1 cellular context compared by ENCODE assay signal in genomic region chr1:244210884-244211558, GRCh38.
TF ChIP-seq lines count a peak whose summit lies in the region.

No MANE protein-coding gene starts in this region.

TF ChIP-seq in K562, 482 proteins besides CTCF, POLR2A, EP300 and RAD21 (continued from another document):
- TF ChIP-seq, protein P1, sequence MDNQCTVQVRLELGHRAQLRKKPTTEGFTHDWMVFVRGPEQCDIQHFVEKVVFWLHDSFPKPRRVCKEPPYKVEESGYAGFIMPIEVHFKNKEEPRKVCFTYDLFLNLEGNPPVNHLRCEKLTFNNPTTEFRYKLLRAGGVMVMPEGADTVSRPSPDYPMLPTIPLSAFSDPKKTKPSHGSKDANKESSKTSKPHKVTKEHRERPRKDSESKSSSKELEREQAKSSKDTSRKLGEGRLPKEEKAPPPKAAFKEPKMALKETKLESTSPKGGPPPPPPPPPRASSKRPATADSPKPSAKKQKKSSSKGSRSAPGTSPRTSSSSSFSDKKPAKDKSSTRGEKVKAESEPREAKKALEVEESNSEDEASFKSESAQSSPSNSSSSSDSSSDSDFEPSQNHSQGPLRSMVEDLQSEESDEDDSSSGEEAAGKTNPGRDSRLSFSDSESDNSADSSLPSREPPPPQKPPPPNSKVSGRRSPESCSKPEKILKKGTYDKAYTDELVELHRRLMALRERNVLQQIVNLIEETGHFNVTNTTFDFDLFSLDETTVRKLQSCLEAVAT (IDR thresholded peaks at IDR 0.05): no peak
- TF ChIP-seq, protein P2, sequence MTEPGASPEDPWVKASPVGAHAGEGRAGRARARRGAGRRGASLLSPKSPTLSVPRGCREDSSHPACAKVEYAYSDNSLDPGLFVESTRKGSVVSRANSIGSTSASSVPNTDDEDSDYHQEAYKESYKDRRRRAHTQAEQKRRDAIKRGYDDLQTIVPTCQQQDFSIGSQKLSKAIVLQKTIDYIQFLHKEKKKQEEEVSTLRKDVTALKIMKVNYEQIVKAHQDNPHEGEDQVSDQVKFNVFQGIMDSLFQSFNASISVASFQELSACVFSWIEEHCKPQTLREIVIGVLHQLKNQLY (CRISPR knock-in tag; conservative IDR thresholded peaks at IDR 0.05): no peak
- no peak for TF ChIP-seq ZNF431 (CRISPR knock-in tag; IDR thresholded peaks at IDR 0.05)
- TF ChIP-seq, protein P3, sequence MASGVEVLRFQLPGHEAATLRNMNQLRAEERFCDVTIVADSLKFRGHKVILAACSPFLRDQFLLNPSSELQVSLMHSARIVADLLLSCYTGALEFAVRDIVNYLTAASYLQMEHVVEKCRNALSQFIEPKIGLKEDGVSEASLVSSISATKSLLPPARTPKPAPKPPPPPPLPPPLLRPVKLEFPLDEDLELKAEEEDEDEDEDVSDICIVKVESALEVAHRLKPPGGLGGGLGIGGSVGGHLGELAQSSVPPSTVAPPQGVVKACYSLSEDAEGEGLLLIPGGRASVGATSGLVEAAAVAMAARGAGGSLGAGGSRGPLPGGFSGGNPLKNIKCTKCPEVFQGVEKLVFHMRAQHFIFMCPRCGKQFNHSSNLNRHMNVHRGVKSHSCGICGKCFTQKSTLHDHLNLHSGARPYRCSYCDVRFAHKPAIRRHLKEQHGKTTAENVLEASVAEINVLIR (CRISPR knock-in tag; IDR thresholded peaks at IDR 0.05): no peak
- TF ChIP-seq CTBP1 (IDR thresholded peaks at IDR 0.05; ENCODE audit: borderline replicate concordance): 0 out of 2 replicates have a peak, but pooled peaks have one; percentile 14
- TF ChIP-seq NRF1 (conservative IDR thresholded peaks at IDR 0.05 in 1 of 2, IDR thresholded peaks at IDR 0.05 in 1 of 2): peak; percentile 54 to 64
- no peak for TF ChIP-seq CAMTA2 (CRISPR knock-in tag; conservative IDR thresholded peaks at IDR 0.05)
- no peak for TF ChIP-seq BCLAF1 (IDR thresholded peaks at IDR 0.05; ENCODE audit: borderline replicate concordance in 1 of 2, control insufficient read depth in 1 of 2, low read depth in 2 of 2, low read length in 1 of 2)
- no peak for TF ChIP-seq SREBF2 (CRISPR knock-in tag; IDR thresholded peaks at IDR 0.05)
- TF ChIP-seq ZBTB17 (CRISPR knock-in tag; IDR thresholded peaks at IDR 0.05): no peak
- peak; percentile 57; the same call in 1 of the 2 replicates for TF ChIP-seq RB1 (IDR thresholded peaks at IDR 0.05; ENCODE audit: low read depth)
- TF ChIP-seq ETV1 (tag; conservative IDR thresholded peaks at IDR 0.05; ENCODE audit: low read depth): peak; percentile 30; the same call in 1 of the 2 replicates
- TF ChIP-seq, protein P4, sequence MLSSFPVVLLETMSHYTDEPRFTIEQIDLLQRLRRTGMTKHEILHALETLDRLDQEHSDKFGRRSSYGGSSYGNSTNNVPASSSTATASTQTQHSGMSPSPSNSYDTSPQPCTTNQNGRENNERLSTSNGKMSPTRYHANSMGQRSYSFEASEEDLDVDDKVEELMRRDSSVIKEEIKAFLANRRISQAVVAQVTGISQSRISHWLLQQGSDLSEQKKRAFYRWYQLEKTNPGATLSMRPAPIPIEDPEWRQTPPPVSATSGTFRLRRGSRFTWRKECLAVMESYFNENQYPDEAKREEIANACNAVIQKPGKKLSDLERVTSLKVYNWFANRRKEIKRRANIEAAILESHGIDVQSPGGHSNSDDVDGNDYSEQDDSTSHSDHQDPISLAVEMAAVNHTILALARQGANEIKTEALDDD (IDR thresholded peaks at IDR 0.05): no peak
- TF ChIP-seq CC2D1A (IDR thresholded peaks at IDR 0.05): no peak
- no peak for TF ChIP-seq HEY1 (CRISPR knock-in tag; IDR thresholded peaks at IDR 0.05; ENCODE audit: borderline replicate concordance)
- TF ChIP-seq, protein P5, sequence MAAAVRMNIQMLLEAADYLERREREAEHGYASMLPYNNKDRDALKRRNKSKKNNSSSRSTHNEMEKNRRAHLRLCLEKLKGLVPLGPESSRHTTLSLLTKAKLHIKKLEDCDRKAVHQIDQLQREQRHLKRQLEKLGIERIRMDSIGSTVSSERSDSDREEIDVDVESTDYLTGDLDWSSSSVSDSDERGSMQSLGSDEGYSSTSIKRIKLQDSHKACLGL (CRISPR knock-in tag; IDR thresholded peaks at IDR 0.05; ENCODE audit: borderline replicate concordance, poor library complexity, severe bottlenecking): no peak
- TF ChIP-seq NR2F6 (CRISPR knock-in tag; IDR thresholded peaks at IDR 0.05): no peak
- TF ChIP-seq RERE (CRISPR knock-in tag; IDR thresholded peaks at IDR 0.05; ENCODE audit: borderline replicate concordance): no peak
- TF ChIP-seq TBP (optimal IDR thresholded peaks at IDR 0.05; ENCODE audit: low read depth, low read length): no peak
- no peak for TF ChIP-seq CREB3 (tag; conservative IDR thresholded peaks at IDR 0.05; ENCODE audit: low read depth)
- no peak for TF ChIP-seq IRF9 (tag; IDR thresholded peaks at IDR 0.05)
- TF ChIP-seq RBM22 (IDR thresholded peaks at IDR 0.05; ENCODE audit: low read depth, low read length, poor library complexity, severe bottlenecking): no peak
- TF ChIP-seq KAT8 (IDR thresholded peaks at IDR 0.05; ENCODE audit: low read depth): no peak
- TF ChIP-seq ZNF644 (tag; IDR thresholded peaks at IDR 0.05; ENCODE audit: low read depth): no peak
- no peak for TF ChIP-seq POLR2H (tag; IDR thresholded peaks at IDR 0.05; ENCODE audit: low read depth)
- no peak for TF ChIP-seq BCL6 (CRISPR knock-in tag; IDR thresholded peaks at IDR 0.05)
- TF ChIP-seq ZNF354B (CRISPR knock-in tag; IDR thresholded peaks at IDR 0.05): no peak
- TF ChIP-seq, protein P6, sequence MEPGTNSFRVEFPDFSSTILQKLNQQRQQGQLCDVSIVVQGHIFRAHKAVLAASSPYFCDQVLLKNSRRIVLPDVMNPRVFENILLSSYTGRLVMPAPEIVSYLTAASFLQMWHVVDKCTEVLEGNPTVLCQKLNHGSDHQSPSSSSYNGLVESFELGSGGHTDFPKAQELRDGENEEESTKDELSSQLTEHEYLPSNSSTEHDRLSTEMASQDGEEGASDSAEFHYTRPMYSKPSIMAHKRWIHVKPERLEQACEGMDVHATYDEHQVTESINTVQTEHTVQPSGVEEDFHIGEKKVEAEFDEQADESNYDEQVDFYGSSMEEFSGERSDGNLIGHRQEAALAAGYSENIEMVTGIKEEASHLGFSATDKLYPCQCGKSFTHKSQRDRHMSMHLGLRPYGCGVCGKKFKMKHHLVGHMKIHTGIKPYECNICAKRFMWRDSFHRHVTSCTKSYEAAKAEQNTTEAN (CRISPR knock-in tag; IDR thresholded peaks at IDR 0.05): no peak
- TF ChIP-seq MYNN (IDR thresholded peaks at IDR 0.05): no peak
- no peak for TF ChIP-seq MYNN (CRISPR knock-in tag; IDR thresholded peaks at IDR 0.05)
- no peak for TF ChIP-seq ZNF445 (CRISPR knock-in tag; IDR thresholded peaks at IDR 0.05; ENCODE audit: low read depth)
- TF ChIP-seq EHMT2 (IDR thresholded peaks at IDR 0.05): no peak
- TF ChIP-seq JUND (IDR thresholded peaks at IDR 0.05; ENCODE audit: borderline replicate concordance, low read depth, low read length): no peak
- TF ChIP-seq JUND (tag; IDR thresholded peaks at IDR 0.05; ENCODE audit: borderline replicate concordance, low read depth, low read length): no peak
- peak; percentile 49; the same call in 1 of the 2 replicates for TF ChIP-seq SMC3 (conservative IDR thresholded peaks at IDR 0.05; ENCODE audit: insufficient read depth, low read depth, low read length)
- TF ChIP-seq ZNF436 (CRISPR knock-in tag; IDR thresholded peaks at IDR 0.05): no peak
- 0 out of 2 replicates have a peak, but pooled peaks have one; percentile 12 for TF ChIP-seq ZNF184 (CRISPR knock-in tag; IDR thresholded peaks at IDR 0.05)
- no peak for TF ChIP-seq ZBTB33 (CRISPR knock-in tag; IDR thresholded peaks at IDR 0.05)
- no peak for TF ChIP-seq FOXP1 (CRISPR knock-in tag; IDR thresholded peaks at IDR 0.05)
- peak; percentile 39 for TF ChIP-seq TEAD4 (IDR thresholded peaks at IDR 0.05; ENCODE audit: low read length)
- TF ChIP-seq TEAD4 (CRISPR knock-in tag; IDR thresholded peaks at IDR 0.05; ENCODE audit: borderline replicate concordance): no peak
